Comparison of ENCODE assay signal across 8 cellular contexts in the genomic region with DNA sequence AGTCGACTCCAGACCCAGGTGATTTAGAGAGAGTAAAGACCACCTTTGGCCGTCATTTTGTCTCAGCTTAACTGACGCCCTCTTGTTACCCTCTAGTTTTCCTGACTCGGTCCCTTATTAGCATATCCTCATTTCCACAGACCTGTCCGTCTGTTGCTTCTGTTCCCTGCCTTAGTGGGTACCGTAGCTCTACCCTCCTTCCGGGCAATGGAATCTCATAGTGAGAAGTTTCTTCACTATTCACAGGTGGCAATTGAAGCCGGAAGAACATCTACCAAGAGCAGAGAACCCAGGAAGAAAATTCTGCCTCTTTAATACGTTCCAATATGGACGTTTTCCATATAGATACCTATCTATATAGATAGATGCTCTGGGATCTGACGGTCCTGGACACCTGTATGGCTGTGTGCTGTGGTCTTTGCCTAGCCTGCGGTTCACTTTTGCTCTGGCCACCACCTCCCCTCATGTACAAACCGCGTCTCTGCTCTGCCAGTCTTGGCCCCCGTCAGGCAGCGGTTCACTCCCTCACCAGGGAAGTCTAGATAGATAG. TPM values are rescaled to one million over a fixed set of nuclear protein-coding genes. Genes with fewer than 3 reads are reported as not detected.
DNase-seq lines count a peak whose midpoint lies in the region; ATAC-seq and TF ChIP-seq lines count a peak whose summit lies in the region.

No MANE protein-coding gene starts in this region.

- H3K4me3 Mint-ChIP-seq in natural killer cell: peak overlapping the region; percentile 96

- intact Hi-C loops in natural killer cell (cut with micrococcal nuclease): loop anchor here (1.0 kb wide), 1 partner anchor 65 kb away; no protein-coding TSS in a partner anchor

- peaks cover 0 to 2% of the 10 kb centered on the region in 2 donors for H3K9me3 Mint-ChIP-seq in natural killer cell

- no peaks in the 10 kb centered on the region for H3K27me3 Mint-ChIP-seq in natural killer cell (ENCODE audit: low read depth in 2 of 2)

- H3K27ac ChIP-seq in VCaP: peak overlapping the region; percentile 82

- DNase-seq in NCI-H2107 treated with DMSO at 0.1 percent for 48 hours (lab: John Stamatoyannopoulos, UW; ENCODE audit: unreplicated experiment) (peak; percentile 27), NCI-H2107 (lab: John Stamatoyannopoulos, UW) (no peak), HuH-7 (ENCODE audit: low spot score) (peak; percentile 2), natural killer cell (peak; percentile 19), A172 (ENCODE audit: low spot score) (no peak)

- no peak for TF ChIP-seq CTCF in VCaP (conservative IDR thresholded peaks at IDR 0.05)
- no peak for TF ChIP-seq CTCF in natural killer cell (IDR thresholded peaks at IDR 0.05)

- H3K4me1 Mint-ChIP-seq in natural killer cell: peaks cover 33 to 60% of the 10 kb centered on the region in 2 donors

- H3K27ac Mint-ChIP-seq in natural killer cell: peak overlapping the region; percentile 90 to 97

- H3K36me3 Mint-ChIP-seq in natural killer cell: no peaks in the 10 kb centered on the region

- peak; percentile 9 for ATAC-seq in GM21576 (IDR thresholded peaks at IDR 0.05; ENCODE audit: unreplicated experiment)
- peak; percentile 29 for ATAC-seq in esophagus mucosa
- ATAC-seq in natural killer cell: peak; percentile 0 to 12 (median 3)

RNA-seq across cellular contexts. Expression of a gene that starts 0.7 kb away (rescaled TPM):
- total RNA-seq in esophagus mucosa: 9.3 TPM
- total RNA-seq in natural killer cell: 10 to 100 TPM; 29.8 to 33.9 (median 33.2) TPM
- total RNA-seq in A172 (2014; rRNA removed; shearing (Covaris generic)): 13.8 and 15.9 TPM in 2 replicates

Comparison
In these comparisons a context has a peak if more than half of its experiments do, and no peak if none do; other contexts are left out.
1. DNase-seq: peak in NCI-H2107 treated with DMSO at 0.1 percent for 48 hours (single experiment), HuH-7 (single experiment) and natural killer cell (single experiment); none in NCI-H2107 (single experiment) and A172 (single experiment).
2. Peak in every context shown above with its lines, with median percentiles within 50 percentile points of each other: ATAC-seq.